Comparison of ENCODE assay signal across 24 cellular contexts in the genomic region with DNA sequence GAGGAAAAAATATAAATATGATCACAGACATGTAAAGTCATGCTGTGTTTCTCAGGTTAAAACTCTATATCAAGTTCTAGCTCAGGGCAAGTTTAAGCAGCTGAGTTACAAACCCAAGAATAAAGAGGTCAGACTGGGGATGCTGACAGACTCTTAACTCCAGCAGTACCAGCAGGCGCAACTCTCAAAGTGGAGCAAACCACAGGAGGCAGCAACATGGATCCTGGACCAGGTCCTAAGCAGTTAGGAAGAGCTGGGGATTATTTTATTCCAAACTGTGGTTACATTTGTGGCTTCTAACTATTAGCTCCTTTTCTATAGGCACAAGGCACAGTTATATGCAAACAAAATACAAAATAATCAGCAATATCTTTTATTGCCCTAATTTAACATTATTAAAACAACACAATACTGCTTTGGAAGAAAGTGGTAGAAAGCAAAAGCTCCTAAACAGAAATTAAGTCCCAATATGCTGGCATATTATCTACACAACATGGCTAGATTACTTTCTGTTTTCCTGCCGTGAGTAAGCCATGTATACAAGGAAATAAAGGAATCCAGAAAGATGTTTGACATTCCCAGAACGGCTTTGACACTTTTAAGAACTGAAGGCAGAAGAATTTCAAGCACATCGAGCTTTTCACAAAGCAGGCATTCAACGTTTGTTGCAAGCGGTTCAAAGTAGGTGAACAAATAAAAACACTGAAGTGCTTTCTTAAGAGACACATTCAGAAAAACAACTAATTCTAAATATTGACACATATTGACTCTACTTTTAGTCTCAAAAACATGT.
A peak's percentile ranks its signal among the peaks of the same experiment; 100 is the strongest.
DNase-seq lines count a peak whose midpoint lies in the region; ATAC-seq and TF ChIP-seq lines count a peak whose summit lies in the region.
"Had no signal": no experiment of that assay in that cellular context is flagged by ENCODE, and none has a peak within 500 bp of the region (broad histone marks: within the 10 kb centered on the region; RNA-seq: fewer than 3 reads in every experiment).

No MANE protein-coding gene starts in this region.

- CTCF ChIA-PET in Panc1 (lab: Charles Lee), result no interaction called here

- H3K27me3 ChIP-seq in Panc1 (ENCODE audit: control insufficient read depth, insufficient read depth, low read length), result no peaks in the 10 kb centered on the region
- H3K27me3 ChIP-seq: body of pancreas, right atrium auricular region had no signal

- POLR2A ChIA-PET in Panc1 (lab: Charles Lee), result no interaction called here

- H3K9me3 ChIP-seq in Panc1 (ENCODE audit: control insufficient read depth, insufficient read depth, low read depth, low read length), result no peaks in the 10 kb centered on the region
- H3K9me3 ChIP-seq: body of pancreas, right atrium auricular region, thoracic aorta had no signal

- in situ Hi-C loops in G401 (cut with HindIII; ENCODE audit: low sequenced_read_pairs), result no loop called here
- in situ Hi-C loops in Panc1 (cut with HindIII; ENCODE audit: low pct_unique_long_range_greater_than_20kb, low sequenced_read_pairs), result no loop called here

- no peak for TF ChIP-seq CTCF in Panc1 (IDR thresholded peaks at IDR 0.05)
- TF ChIP-seq CTCF in epithelial cell of esophagus (IDR thresholded peaks at IDR 0.05; ENCODE audit: insufficient read depth, low read depth, low read length, missing control alignments), result no peak
- peak; percentile 1 for TF ChIP-seq CTCF in retinal pigment epithelial cell (conservative IDR thresholded peaks at IDR 0.05; ENCODE audit: low read depth, low read length)

- BruUV-seq in Panc1 (replicated peaks; lab: Mats Ljungman, UMichigan), result no TSS peak

- no peaks in the 10 kb centered on the region; the same call in 1 of the 2 replicates for H3K4me1 ChIP-seq in Panc1 (ENCODE audit: control insufficient read depth, insufficient read depth, low read length)
- H3K4me1 ChIP-seq: body of pancreas, right atrium auricular region had no signal

- H3K4me3 ChIP-seq in Panc1 (ENCODE audit: low read depth in 2 of 2, low read length in 2 of 2) (no peak overlapping the region), epithelial cell of esophagus (ENCODE audit: low read length) (no peak overlapping the region), retinal pigment epithelial cell (ENCODE audit: low read length) (no peak overlapping the region)
- H3K4me3 ChIP-seq: body of pancreas, right atrium auricular region, thoracic aorta had no signal

- peak overlapping the region; percentile 49; the same call in 1 of the 2 replicates for H3K27ac ChIP-seq in Panc1 (ENCODE audit: low read length)
- H3K27ac ChIP-seq: body of pancreas, epithelial cell of prostate, right atrium auricular region, thoracic aorta had no signal

- H3K36me3 ChIP-seq in Panc1 (ENCODE audit: control insufficient read depth, insufficient read depth, low read length), result no peaks in the 10 kb centered on the region
- H3K36me3 ChIP-seq: right atrium auricular region, thoracic aorta had no signal

- intact Hi-C loops in Panc1 (cut with micrococcal nuclease; ENCODE audit: unreplicated experiment), result no loop called here

- DNase-seq in G401 (ENCODE audit: low spot score) (peak; percentile 75), Panc1 (ENCODE audit: low read depth, low spot score) (no peak), epithelial cell of esophagus (ENCODE audit: low read depth) (peak; percentile 5), retinal pigment epithelial cell (ENCODE audit: low read depth) (no peak)
- DNase-seq: activated CD4-positive, alpha-beta memory T cell treated with anti-CD3 and anti-CD28 coated beads, Interleukin-2, amount 10 ng/mL, durations not matched to agents 7 days and 5 days; activated T-cell treated with anti-CD3 and anti-CD28 coated beads, Interleukin-2, amount 50 U/mL, for 4 hours; AML-193; body of pancreas; EL; Karpas-422; NCI-H1092 treated with DMSO at 0.1 percent for 48 hours; NCI-H2081 treated with DMSO at 0.1 percent for 48 hours; NCI-H510A treated with DMSO at 0.1 percent for 48 hours; OCI-M1; stimulated activated CD4-positive, alpha-beta T cell treated with anti-CD3 and anti-CD28 coated beads, Interleukin-15, amount 100 ng/mL, for 24 hours; T-helper 2 cell had no signal

- ATAC-seq in Panc1, result no peak
- ATAC-seq in HG02840 (IDR thresholded peaks at IDR 0.05; ENCODE audit: low FRiP score, unreplicated experiment), result no peak
- no peak for ATAC-seq in HG03354 (IDR thresholded peaks at IDR 0.05; ENCODE audit: poor library complexity, severe bottlenecking, unreplicated experiment)
- ATAC-seq in GM21526 (IDR thresholded peaks at IDR 0.05; ENCODE audit: low FRiP score, unreplicated experiment), result no peak
- ATAC-seq: activated T-cell treated with anti-CD3 and anti-CD28 coated beads, Interleukin-2, amount 50 U/mL, for 4 hours; body of pancreas; stimulated activated effector memory CD8-positive, alpha-beta T cell treated with anti-CD3 and anti-CD28 coated beads, Interleukin-12 subunit alpha, Interleukin-12 subunit beta, amount 100 ng/mL, for 72 hours; WTC11 had no signal

Comparison
In these comparisons a context has a peak if more than half of its experiments do, and no peak if none do; other contexts are left out.
1. DNase-seq: peak in G401 (single experiment) and epithelial cell of esophagus (single experiment); none in Panc1 (single experiment) and retinal pigment epithelial cell (single experiment).